In the genomic region with DNA sequence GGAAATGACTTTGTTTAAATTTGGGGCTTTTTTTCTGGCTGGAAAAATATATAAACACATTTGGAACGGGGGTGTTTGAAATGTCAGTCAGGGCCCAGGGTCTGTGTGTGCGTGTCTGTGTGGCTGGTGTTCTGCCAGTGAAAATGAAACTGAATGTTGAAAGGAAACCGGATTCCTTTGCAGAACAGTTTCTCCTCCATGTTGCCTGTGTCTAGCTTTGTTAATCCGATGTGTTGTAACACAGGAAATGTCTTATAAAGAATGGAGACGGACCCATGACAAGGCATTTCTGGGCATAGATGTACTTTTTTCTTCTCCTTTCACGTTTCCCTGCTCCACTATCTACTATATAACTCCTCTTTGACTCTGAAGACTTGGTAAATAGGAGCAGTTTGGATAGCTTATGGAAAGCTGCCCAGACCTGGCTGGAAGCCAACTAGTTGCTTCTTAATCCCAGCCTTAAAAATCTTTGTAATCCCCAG, we compare ENCODE assay signal across 8 cellular contexts. TPM values are rescaled to one million over a fixed set of nuclear protein-coding genes. Genes with fewer than 3 reads are reported as not detected.
DNase-seq lines count a peak whose midpoint lies in the region; ATAC-seq and TF ChIP-seq lines count a peak whose summit lies in the region.

No MANE protein-coding gene starts in this region.

- H3K4me3 ChIP-seq in BJ (ENCODE audit: low read depth, low read length) (no peak overlapping the region), lower leg skin (ENCODE audit: low read depth, poor library complexity, severe bottlenecking) (no peak overlapping the region)

- POLR2A ChIA-PET in BJ (lab: Charles Lee), result no interaction called here

- intact Hi-C loops in lower leg skin (cut with DNase I; ENCODE audit: low total_unique reads), result no loop called here

- no peak for TF ChIP-seq CTCF in BJ (IDR thresholded peaks at IDR 0.05; ENCODE audit: insufficient read depth, low read depth, low read length)
- TF ChIP-seq CTCF in lower leg skin (IDR thresholded peaks at IDR 0.05), result no peak

- TF ChIP-seq POLR2A in GM19099 (IDR thresholded peaks at IDR 0.05; ENCODE audit: extremely low read depth, insufficient read length, low read depth), result peak; percentile 59
- no peak for TF ChIP-seq POLR2A in lower leg skin (IDR thresholded peaks at IDR 0.05)

- 1 to 2% methylated on average over 6 of the region's 6 CpGs for WGBS in lower leg skin, 2 donors

- peak; percentile 42 for ATAC-seq in HG03432 (IDR thresholded peaks at IDR 0.05; ENCODE audit: unreplicated experiment)

- H3K36me3 ChIP-seq in BJ (ENCODE audit: control insufficient read depth, insufficient read depth, low read length), result no peaks in the 10 kb centered on the region

- no peaks in the 10 kb centered on the region for H3K27me3 ChIP-seq in BJ (ENCODE audit: control insufficient read depth, insufficient read depth, low read length)

- DNase-seq in BJ (ENCODE audit: low read depth) (peak; percentile 81), T-helper 22 cell (ENCODE audit: low read depth) (peak; percentile 8), brain pericyte (ENCODE audit: low read depth, low spot score) (peak; percentile 52), lower leg skin (ENCODE audit: low spot score in 2 of 2) (peak; percentile 67 to 89), NCI-H526 treated with DMSO at 0.1 percent for 48 hours (lab: John Stamatoyannopoulos, UW) (no peak)
- peak; percentile 13 for DNase-seq in stimulated activated CD8-positive, alpha-beta memory T cell treated with anti-CD3 and anti-CD28 coated beads, Interleukin-7, amount 100 ng/mL, for 24 hours (ENCODE audit: low read depth)

- CTCF ChIA-PET in BJ (lab: Yijun Ruan, JAX), result interaction anchor here (1.2 kb wide), 1 partner anchor 68 kb away, joined by 6 read pairs; no protein-coding TSS in a partner anchor

RNA-seq across cellular contexts. Expression of gene SQOR, which starts 2.8 kb away (rescaled TPM):
- 40.6 and 47.5 TPM in 2 replicates for polyA plus RNA-seq in BJ (2011; rRNA removed)
- 18.1 and 29.7 TPM in 2 replicates for polyA minus RNA-seq in BJ (2011; rRNA and poly(A)+ RNA removed)
- 10 to 100 TPM; 39.3 to 56.0 (median 52.7) TPM for total RNA-seq in lower leg skin

RNA-seq across cellular contexts. Expression of gene BLOC1S6, which starts 50.4 kb away (rescaled TPM):
- polyA plus RNA-seq in BJ (2011; rRNA removed), result 12.4 and 18.8 TPM in 2 replicates
- 7.3 and 8.4 TPM in 2 replicates for polyA minus RNA-seq in BJ (2011; rRNA and poly(A)+ RNA removed)
- 10 to 100 TPM; 24.5 to 32.0 (median 27.0) TPM for total RNA-seq in lower leg skin
